4 cellular contexts compared by ENCODE assay signal in genomic region chr21:25614441-25614840, GRCh38. TPM values are rescaled to one million over a fixed set of nuclear protein-coding genes. Genes with fewer than 3 reads are reported as not detected.
"Had no signal": no experiment of that assay in that cellular context is flagged by ENCODE, and none has a peak within 500 bp of the region (broad histone marks: within the 10 kb centered on the region; RNA-seq: fewer than 3 reads in every experiment).

No MANE protein-coding gene starts in this region.

- DNase-seq: GDM1, GF-D8 had no signal

- ATAC-seq: GM12878 had no signal

- H3K4me3 ChIP-seq: GM12878 had no signal

RNA-seq across cellular contexts. Expression of gene JAM2, which starts 24.6 kb away (rescaled TPM):
- total RNA-seq: G401 had no signal
